Comparison of ENCODE assay signal across 2 cellular contexts in the genomic region with DNA sequence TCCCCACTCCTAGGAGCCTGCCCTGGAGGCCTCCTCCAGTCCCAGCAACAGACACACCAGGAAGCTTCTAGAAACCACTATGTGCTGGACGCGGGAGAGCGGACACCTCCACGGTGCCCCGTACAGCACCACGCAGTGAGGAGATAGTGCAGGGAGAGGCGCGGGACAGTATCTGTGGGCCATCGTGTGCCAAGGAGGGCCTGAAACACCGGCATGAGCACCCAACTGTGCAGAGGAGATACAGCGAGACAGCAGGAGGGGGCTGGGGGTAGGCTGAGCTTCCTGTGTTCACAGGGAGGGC.
TF ChIP-seq lines count a peak whose summit lies in the region.

No MANE protein-coding gene starts in this region.

TF ChIP-seq in HepG2, 621 proteins besides CTCF, POLR2A, EP300 and RAD21 (continued from another document):
- TF ChIP-seq PAF1 (CRISPR knock-in tag; IDR thresholded peaks at IDR 0.05) (peak; percentile 54; the same call in 1 of the 2 replicates), ZMYM4 (CRISPR knock-in tag; IDR thresholded peaks at IDR 0.05) (no peak), EED (CRISPR knock-in tag; IDR thresholded peaks at IDR 0.05) (0 out of 2 replicates have a peak, but pooled peaks have one; percentile 7), EZH2 (conservative IDR thresholded peaks at IDR 0.05; ENCODE audit: low read depth, low read length) (no peak), TCF12 (IDR thresholded peaks at IDR 0.05) (no peak), TCF12 (CRISPR knock-in tag; IDR thresholded peaks at IDR 0.05) (no peak), POLR2G (IDR thresholded peaks at IDR 0.05; ENCODE audit: low read depth, low read length) (0 out of 2 replicates have a peak, but pooled peaks have one; percentile 29), AGO2 (optimal IDR thresholded peaks at IDR 0.05; ENCODE audit: low read depth, low read length) (peak; percentile 63)
- TF ChIP-seq, protein P1, sequence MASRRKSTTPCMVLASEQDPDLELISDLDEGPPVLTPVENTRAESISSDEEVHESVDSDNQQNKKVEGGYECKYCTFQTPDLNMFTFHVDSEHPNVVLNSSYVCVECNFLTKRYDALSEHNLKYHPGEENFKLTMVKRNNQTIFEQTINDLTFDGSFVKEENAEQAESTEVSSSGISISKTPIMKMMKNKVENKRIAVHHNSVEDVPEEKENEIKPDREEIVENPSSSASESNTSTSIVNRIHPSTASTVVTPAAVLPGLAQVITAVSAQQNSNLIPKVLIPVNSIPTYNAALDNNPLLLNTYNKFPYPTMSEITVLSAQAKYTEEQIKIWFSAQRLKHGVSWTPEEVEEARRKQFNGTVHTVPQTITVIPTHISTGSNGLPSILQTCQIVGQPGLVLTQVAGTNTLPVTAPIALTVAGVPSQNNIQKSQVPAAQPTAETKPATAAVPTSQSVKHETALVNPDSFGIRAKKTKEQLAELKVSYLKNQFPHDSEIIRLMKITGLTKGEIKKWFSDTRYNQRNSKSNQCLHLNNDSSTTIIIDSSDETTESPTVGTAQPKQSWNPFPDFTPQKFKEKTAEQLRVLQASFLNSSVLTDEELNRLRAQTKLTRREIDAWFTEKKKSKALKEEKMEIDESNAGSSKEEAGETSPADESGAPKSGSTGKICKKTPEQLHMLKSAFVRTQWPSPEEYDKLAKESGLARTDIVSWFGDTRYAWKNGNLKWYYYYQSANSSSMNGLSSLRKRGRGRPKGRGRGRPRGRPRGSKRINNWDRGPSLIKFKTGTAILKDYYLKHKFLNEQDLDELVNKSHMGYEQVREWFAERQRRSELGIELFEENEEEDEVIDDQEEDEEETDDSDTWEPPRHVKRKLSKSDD (CRISPR knock-in tag; IDR thresholded peaks at IDR 0.05; ENCODE audit: low read depth), result no peak
- TF ChIP-seq, protein P2, sequence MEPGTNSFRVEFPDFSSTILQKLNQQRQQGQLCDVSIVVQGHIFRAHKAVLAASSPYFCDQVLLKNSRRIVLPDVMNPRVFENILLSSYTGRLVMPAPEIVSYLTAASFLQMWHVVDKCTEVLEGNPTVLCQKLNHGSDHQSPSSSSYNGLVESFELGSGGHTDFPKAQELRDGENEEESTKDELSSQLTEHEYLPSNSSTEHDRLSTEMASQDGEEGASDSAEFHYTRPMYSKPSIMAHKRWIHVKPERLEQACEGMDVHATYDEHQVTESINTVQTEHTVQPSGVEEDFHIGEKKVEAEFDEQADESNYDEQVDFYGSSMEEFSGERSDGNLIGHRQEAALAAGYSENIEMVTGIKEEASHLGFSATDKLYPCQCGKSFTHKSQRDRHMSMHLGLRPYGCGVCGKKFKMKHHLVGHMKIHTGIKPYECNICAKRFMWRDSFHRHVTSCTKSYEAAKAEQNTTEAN (CRISPR knock-in tag; conservative IDR thresholded peaks at IDR 0.05), result no peak
- TF ChIP-seq, protein P3, sequence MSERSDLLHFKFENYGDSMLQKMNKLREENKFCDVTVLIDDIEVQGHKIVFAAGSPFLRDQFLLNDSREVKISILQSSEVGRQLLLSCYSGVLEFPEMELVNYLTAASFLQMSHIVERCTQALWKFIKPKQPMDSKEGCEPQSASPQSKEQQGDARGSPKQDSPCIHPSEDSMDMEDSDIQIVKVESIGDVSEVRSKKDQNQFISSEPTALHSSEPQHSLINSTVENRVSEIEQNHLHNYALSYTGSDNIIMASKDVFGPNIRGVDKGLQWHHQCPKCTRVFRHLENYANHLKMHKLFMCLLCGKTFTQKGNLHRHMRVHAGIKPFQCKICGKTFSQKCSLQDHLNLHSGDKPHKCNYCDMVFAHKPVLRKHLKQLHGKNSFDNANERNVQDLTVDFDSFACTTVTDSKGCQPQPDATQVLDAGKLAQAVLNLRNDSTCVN (CRISPR knock-in tag; IDR thresholded peaks at IDR 0.05; ENCODE audit: borderline replicate concordance), result no peak

TF ChIP-seq in WTC11, 78 proteins besides CTCF, POLR2A, EP300 and RAD21 (continued from another document):
- TF ChIP-seq ELF4 (CRISPR knock-in tag; IDR thresholded peaks at IDR 0.05; ENCODE audit: low read depth) (no peak), CREM (CRISPR knock-in tag; IDR thresholded peaks at IDR 0.05) (no peak), NR1H2 (CRISPR knock-in tag; IDR thresholded peaks at IDR 0.05) (no peak), PRRX2 (CRISPR knock-in tag; IDR thresholded peaks at IDR 0.05) (no peak), KAT7 (CRISPR knock-in tag; IDR thresholded peaks at IDR 0.05; ENCODE audit: borderline replicate concordance) (no peak), SMAD4 (CRISPR knock-in tag; IDR thresholded peaks at IDR 0.05) (no peak), TEAD4 (CRISPR knock-in tag; IDR thresholded peaks at IDR 0.05) (no peak), RELA (CRISPR knock-in tag; IDR thresholded peaks at IDR 0.05; ENCODE audit: borderline replicate concordance) (no peak), ZNF263 (CRISPR knock-in tag; IDR thresholded peaks at IDR 0.05; ENCODE audit: low read depth) (no peak), ZNF416 (CRISPR knock-in tag; IDR thresholded peaks at IDR 0.05) (no peak), ETV6 (CRISPR knock-in tag; IDR thresholded peaks at IDR 0.05) (no peak), ZNF396 (CRISPR knock-in tag; IDR thresholded peaks at IDR 0.05; ENCODE audit: borderline replicate concordance) (no peak)
- TF ChIP-seq, protein P4, sequence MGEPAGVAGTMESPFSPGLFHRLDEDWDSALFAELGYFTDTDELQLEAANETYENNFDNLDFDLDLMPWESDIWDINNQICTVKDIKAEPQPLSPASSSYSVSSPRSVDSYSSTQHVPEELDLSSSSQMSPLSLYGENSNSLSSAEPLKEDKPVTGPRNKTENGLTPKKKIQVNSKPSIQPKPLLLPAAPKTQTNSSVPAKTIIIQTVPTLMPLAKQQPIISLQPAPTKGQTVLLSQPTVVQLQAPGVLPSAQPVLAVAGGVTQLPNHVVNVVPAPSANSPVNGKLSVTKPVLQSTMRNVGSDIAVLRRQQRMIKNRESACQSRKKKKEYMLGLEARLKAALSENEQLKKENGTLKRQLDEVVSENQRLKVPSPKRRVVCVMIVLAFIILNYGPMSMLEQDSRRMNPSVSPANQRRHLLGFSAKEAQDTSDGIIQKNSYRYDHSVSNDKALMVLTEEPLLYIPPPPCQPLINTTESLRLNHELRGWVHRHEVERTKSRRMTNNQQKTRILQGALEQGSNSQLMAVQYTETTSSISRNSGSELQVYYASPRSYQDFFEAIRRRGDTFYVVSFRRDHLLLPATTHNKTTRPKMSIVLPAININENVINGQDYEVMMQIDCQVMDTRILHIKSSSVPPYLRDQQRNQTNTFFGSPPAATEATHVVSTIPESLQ (CRISPR knock-in tag; IDR thresholded peaks at IDR 0.05), result no peak
- TF ChIP-seq, protein P5, sequence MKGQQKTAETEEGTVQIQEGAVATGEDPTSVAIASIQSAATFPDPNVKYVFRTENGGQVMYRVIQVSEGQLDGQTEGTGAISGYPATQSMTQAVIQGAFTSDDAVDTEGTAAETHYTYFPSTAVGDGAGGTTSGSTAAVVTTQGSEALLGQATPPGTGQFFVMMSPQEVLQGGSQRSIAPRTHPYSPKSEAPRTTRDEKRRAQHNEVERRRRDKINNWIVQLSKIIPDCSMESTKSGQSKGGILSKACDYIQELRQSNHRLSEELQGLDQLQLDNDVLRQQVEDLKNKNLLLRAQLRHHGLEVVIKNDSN (CRISPR knock-in tag; IDR thresholded peaks at IDR 0.05), result no peak
- TF ChIP-seq, protein P6, sequence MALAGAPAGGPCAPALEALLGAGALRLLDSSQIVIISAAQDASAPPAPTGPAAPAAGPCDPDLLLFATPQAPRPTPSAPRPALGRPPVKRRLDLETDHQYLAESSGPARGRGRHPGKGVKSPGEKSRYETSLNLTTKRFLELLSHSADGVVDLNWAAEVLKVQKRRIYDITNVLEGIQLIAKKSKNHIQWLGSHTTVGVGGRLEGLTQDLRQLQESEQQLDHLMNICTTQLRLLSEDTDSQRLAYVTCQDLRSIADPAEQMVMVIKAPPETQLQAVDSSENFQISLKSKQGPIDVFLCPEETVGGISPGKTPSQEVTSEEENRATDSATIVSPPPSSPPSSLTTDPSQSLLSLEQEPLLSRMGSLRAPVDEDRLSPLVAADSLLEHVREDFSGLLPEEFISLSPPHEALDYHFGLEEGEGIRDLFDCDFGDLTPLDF (CRISPR knock-in tag; IDR thresholded peaks at IDR 0.05), result no peak
- TF ChIP-seq, protein P7, sequence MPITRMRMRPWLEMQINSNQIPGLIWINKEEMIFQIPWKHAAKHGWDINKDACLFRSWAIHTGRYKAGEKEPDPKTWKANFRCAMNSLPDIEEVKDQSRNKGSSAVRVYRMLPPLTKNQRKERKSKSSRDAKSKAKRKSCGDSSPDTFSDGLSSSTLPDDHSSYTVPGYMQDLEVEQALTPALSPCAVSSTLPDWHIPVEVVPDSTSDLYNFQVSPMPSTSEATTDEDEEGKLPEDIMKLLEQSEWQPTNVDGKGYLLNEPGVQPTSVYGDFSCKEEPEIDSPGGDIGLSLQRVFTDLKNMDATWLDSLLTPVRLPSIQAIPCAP (CRISPR knock-in tag; IDR thresholded peaks at IDR 0.05), result no peak
